Comparison of ENCODE assay signal across 10 cellular contexts in the genomic region with DNA sequence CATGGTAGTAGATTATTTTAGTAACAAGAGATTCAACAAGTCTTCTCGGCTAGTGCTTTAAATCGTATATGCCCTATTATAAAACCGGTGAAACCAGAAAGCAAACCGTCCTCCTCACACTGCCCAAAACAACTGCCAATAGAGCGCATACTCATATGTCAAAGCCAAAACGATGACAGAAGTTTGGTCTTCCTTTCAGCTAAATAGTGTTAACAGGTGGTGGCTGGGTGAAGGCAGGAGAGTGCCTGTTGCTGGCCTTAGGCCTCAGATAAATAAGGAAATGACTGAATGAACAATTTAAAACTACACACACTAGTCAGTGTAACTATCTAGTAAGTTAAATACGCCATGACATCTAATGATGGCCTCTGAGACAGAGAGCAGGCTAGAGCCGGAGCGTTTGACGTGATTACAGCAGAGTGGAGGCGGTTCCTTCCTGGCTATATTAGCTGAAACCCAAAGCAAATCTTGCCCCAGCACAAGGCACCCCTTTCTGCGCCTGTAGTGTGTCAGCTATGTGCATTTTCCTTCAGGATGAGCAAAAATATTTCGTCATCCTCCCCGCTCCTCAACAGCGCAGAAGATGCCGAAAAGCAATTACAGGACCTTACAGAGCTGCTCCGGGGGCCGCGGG. TPM values are rescaled to one million over a fixed set of nuclear protein-coding genes. Genes with fewer than 3 reads are reported as not detected.
DNase-seq lines count a peak whose midpoint lies in the region; ATAC-seq and TF ChIP-seq lines count a peak whose summit lies in the region.
"Had no signal": no experiment of that assay in that cellular context is flagged by ENCODE, and none has a peak within 500 bp of the region (broad histone marks: within the 10 kb centered on the region; RNA-seq: fewer than 3 reads in every experiment).

No MANE protein-coding gene starts in this region.

- no peak overlapping the region for H3K18ac ChIP-seq in mesendoderm (ENCODE audit: low read length)

- H3F3A ChIP-seq in SK-N-SH (replicated peaks; ENCODE audit: insufficient read depth), result no peaks in the 10 kb centered on the region

- H3K27ac ChIP-seq in HEK293 (ENCODE audit: extremely low read depth, low read depth, low read length) (peak overlapping the region; percentile 89), SK-N-SH (ENCODE audit: low read depth in 2 of 2, low read length in 1 of 2) (no peak overlapping the region), hepatocyte (no peak overlapping the region), gastrocnemius medialis (peak overlapping the region; percentile 49 to 70 (median 62)), mesendoderm (ENCODE audit: low read depth, low read length) (no peak overlapping the region)

- H3K4me1 ChIP-seq in HEK293 (ENCODE audit: control insufficient read depth, insufficient read depth, low read length) (peaks cover 3% of the 10 kb centered on the region; the same call in 1 of the 2 replicates), SK-N-SH (ENCODE audit: control insufficient read depth in 1 of 2, insufficient read depth in 2 of 2, low read depth in 1 of 2, low read length in 1 of 2) (peaks cover 0 to 9% of the 10 kb centered on the region in 2 experiments; a peak in 2 of 4 replicates), hepatocyte (ENCODE audit: insufficient read depth) (no peaks in the 10 kb centered on the region), gastrocnemius medialis (peaks cover 6 to 7% of the 10 kb centered on the region in 2 donors), mesendoderm (ENCODE audit: control insufficient read depth, low read depth, low read length) (no peaks in the 10 kb centered on the region)

- intact Hi-C loops in gastrocnemius medialis (cut with DNase I; ENCODE audit: low total_unique reads), result loop anchor here (1.0 kb wide), 1 partner anchor 61 kb away; no protein-coding TSS in a partner anchor

- no peak overlapping the region for H2BK120ac ChIP-seq in mesendoderm (ENCODE audit: low read depth, low read length)

- H4K8ac ChIP-seq in mesendoderm (ENCODE audit: low read depth, low read length), result no peak overlapping the region

- no peak overlapping the region for H2BK15ac ChIP-seq in mesendoderm (replicated peaks; ENCODE audit: low read depth)

- DNase-seq in SK-N-SH, result peak; percentile 25
- DNase-seq in hepatocyte (ENCODE audit: low spot score), result peak; percentile 5
- DNase-seq in gastrocnemius medialis, result no peak
- no peak for DNase-seq in stimulated activated CD4-positive, alpha-beta T cell treated with anti-CD3 and anti-CD28 coated beads, Interleukin-4, amount 100 ng/mL, for 24 hours
- DNase-seq in RKO (ENCODE audit: low spot score), result no peak
- no peak for DNase-seq in amniotic stem cell (lab: John Stamatoyannopoulos, UW)
- DNase-seq in mesendoderm, result no peak
- DNase-seq: effector memory CD4-positive, alpha-beta T cell; OCI-M1 had no signal

- H3K4me2 ChIP-seq in SK-N-SH, result peak overlapping the region; percentile 82
- H3K4me2 ChIP-seq in hepatocyte, result peak overlapping the region; percentile 86
- no peak overlapping the region for H3K4me2 ChIP-seq in mesendoderm (ENCODE audit: low read length)

- no peak overlapping the region for H4K5ac ChIP-seq in mesendoderm (ENCODE audit: low read length)

- no peak overlapping the region for H2BK5ac ChIP-seq in mesendoderm (ENCODE audit: low read length)

- POLR2A ChIA-PET in HEK293 (lab: Yijun Ruan, JAX), result interaction anchor here (0.6 to 1.8 kb wide), 5 partner anchors 15 to 1068 kb away, joined by 3 to 12 read pairs (median 3); no protein-coding TSS in a partner anchor
- POLR2A ChIA-PET in SK-N-SH (lab: Yijun Ruan, JAX), result interaction anchor here (1.0 kb wide), 1 partner anchor 97 kb away, joined by 4 read pairs; a partner anchor contains a TSS

- H3K56ac ChIP-seq in mesendoderm (ENCODE audit: low read length), result no peak overlapping the region

- TF ChIP-seq EP300 in SK-N-SH (IDR thresholded peaks at IDR 0.05; ENCODE audit: borderline replicate concordance in 1 of 2, low read depth in 1 of 2, low read length in 1 of 2), result no peak

- in situ Hi-C loops in gastrocnemius medialis (cut with MboI; ENCODE audit: low sequenced_read_pairs in 4 of 4), result no loop called here

- no peak overlapping the region for H3K4ac ChIP-seq in mesendoderm (ENCODE audit: low read depth, low read length)

- H3K9me3 ChIP-seq in HEK293 (ENCODE audit: control insufficient read depth, insufficient read depth, low read depth, low read length), result no peaks in the 10 kb centered on the region
- peaks cover 20% of the 10 kb centered on the region for H3K9me3 ChIP-seq in SK-N-SH
- H3K9me3 ChIP-seq in hepatocyte (ENCODE audit: low read depth), result peaks cover 11% of the 10 kb centered on the region
- no peaks in the 10 kb centered on the region for H3K9me3 ChIP-seq in gastrocnemius medialis

- H3K79me1 ChIP-seq in mesendoderm (ENCODE audit: low read length), result no peaks in the 10 kb centered on the region

- no peak overlapping the region for H3K23ac ChIP-seq in mesendoderm (ENCODE audit: low read length)

- TF ChIP-seq POLR2A in gastrocnemius medialis (IDR thresholded peaks at IDR 0.05), result no peak

- peaks cover 22% of the 10 kb centered on the region; the same call in 1 of the 2 replicates for H3K27me3 ChIP-seq in SK-N-SH (ENCODE audit: insufficient read depth)
- H3K27me3 ChIP-seq in hepatocyte, result peaks cover 51% of the 10 kb centered on the region
- H3K27me3 ChIP-seq in gastrocnemius medialis, result no peaks in the 10 kb centered on the region
- peaks cover 27% of the 10 kb centered on the region for H3K27me3 ChIP-seq in mesendoderm (ENCODE audit: insufficient read depth, low read length, poor library complexity)

- no peak overlapping the region for H3K9ac ChIP-seq in SK-N-SH
- H3K9ac ChIP-seq in mesendoderm (ENCODE audit: low read length), result no peak overlapping the region

- H3K79me2 ChIP-seq in SK-N-SH (ENCODE audit: insufficient read depth) (no peaks in the 10 kb centered on the region), hepatocyte (no peaks in the 10 kb centered on the region), mesendoderm (ENCODE audit: control insufficient read depth, insufficient read depth, low read length) (no peaks in the 10 kb centered on the region)

- TF ChIP-seq CTCF in HEK293 (tag by site-specific recombination; IDR thresholded peaks at IDR 0.05) (no peak), SK-N-SH (IDR thresholded peaks at IDR 0.05) (no peak), hepatocyte (IDR thresholded peaks at IDR 0.05; ENCODE audit: poor library complexity) (no peak), gastrocnemius medialis (IDR thresholded peaks at IDR 0.05 in 4 of 5, conservative IDR thresholded peaks at IDR 0.05 in 1 of 5) (no peak)

- H3K9me2 ChIP-seq in SK-N-SH (no peaks in the 10 kb centered on the region), hepatocyte (replicated peaks; ENCODE audit: insufficient read depth) (no peaks in the 10 kb centered on the region)

- H3K36me3 ChIP-seq in HEK293 (ENCODE audit: control insufficient read depth in 2 of 2, insufficient read depth in 1 of 2, low read length in 2 of 2) (peaks cover 5 to 16% of the 10 kb centered on the region in 2 experiments; a peak in 2 of 3 replicates), SK-N-SH (replicated peaks in 1 of 2; ENCODE audit: control insufficient read depth in 1 of 2, insufficient read depth in 2 of 2, low read length in 1 of 2) (peaks cover 0 to 6% of the 10 kb centered on the region in 2 experiments), hepatocyte (replicated peaks; ENCODE audit: insufficient read depth, low read depth) (no peaks in the 10 kb centered on the region), gastrocnemius medialis (no peaks in the 10 kb centered on the region), mesendoderm (ENCODE audit: control insufficient read depth, insufficient read depth, low read length) (no peaks in the 10 kb centered on the region)

- no peak for TF ChIP-seq RAD21 in SK-N-SH (IDR thresholded peaks at IDR 0.05; ENCODE audit: low read length)

- H4K20me1 ChIP-seq in SK-N-SH (ENCODE audit: insufficient read depth) (no peaks in the 10 kb centered on the region), hepatocyte (ENCODE audit: insufficient read depth, poor library complexity, severe bottlenecking) (peaks cover 3% of the 10 kb centered on the region)

- H3K4me3 ChIP-seq in HEK293 (ENCODE audit: low read depth, low read length) (peak overlapping the region; percentile 64), SK-N-SH (ENCODE audit: low read depth in 2 of 2, low read length in 1 of 2) (peak overlapping the region; percentile 48 to 65; a peak in 3 of 4 replicates), hepatocyte (peak overlapping the region; percentile 55), gastrocnemius medialis (peak overlapping the region; percentile 44 to 62 (median 52)), mesendoderm (ENCODE audit: low read length) (no peak overlapping the region)

- no peak overlapping the region for H2AFZ ChIP-seq in SK-N-SH (ENCODE audit: low read depth)
- peak overlapping the region; percentile 52 for H2AFZ ChIP-seq in hepatocyte

- peak; percentile 37 to 46 for ATAC-seq in gastrocnemius medialis

- WGBS in SK-N-SH (ENCODE audit: low lambda C conversion rate), result 66% methylated on average over 19 of the region's 19 CpGs
- WGBS in hepatocyte (ENCODE audit: low lambda C conversion rate, missing lambda C conversion rate), result 52% methylated on average over 19 of the region's 19 CpGs
- WGBS in mesendoderm (ENCODE audit: extremely low coverage, insufficient coverage, low lambda C conversion rate), result no CpG with 5 or more reads among the region's 19 CpGs

- H2AK5ac ChIP-seq in mesendoderm (ENCODE audit: low read length), result no peak overlapping the region

- CTCF ChIA-PET in HEK293 (lab: Yijun Ruan, JAX) (interaction anchor here (0.7 to 2.8 kb wide), 6 partner anchors 29 to 1372 kb away, joined by 3 to 13 read pairs (median 5); no protein-coding TSS in a partner anchor), SK-N-SH (lab: Yijun Ruan, JAX) (interaction anchor here (0.6 to 3.2 kb wide), 13 partner anchors 9 to 1255 kb away, joined by 3 to 19 read pairs (median 3); no protein-coding TSS in a partner anchor)

TF ChIP-seq in HEK293, 187 proteins besides CTCF, POLR2A, EP300 and RAD21 (continues in another document):
- TF ChIP-seq ZBTB8A (tag by site-specific recombination; IDR thresholded peaks at IDR 0.05) (peak; percentile 47), ZNF394 (tag by site-specific recombination; IDR thresholded peaks at IDR 0.05; ENCODE audit: borderline replicate concordance) (peak; percentile 38; the same call in 1 of the 2 replicates), ZNF350 (tag by site-specific recombination; IDR thresholded peaks at IDR 0.05) (no peak)

TF ChIP-seq in SK-N-SH, 30 proteins besides CTCF, POLR2A, EP300 and RAD21 (continues in another document):
- no peak for TF ChIP-seq RXRA (IDR thresholded peaks at IDR 0.05; ENCODE audit: borderline replicate concordance, low read depth)
- no peak for TF ChIP-seq CHD2 (IDR thresholded peaks at IDR 0.05; ENCODE audit: low read length, partially characterized antibody)
- no peak for TF ChIP-seq NRF1 (IDR thresholded peaks at IDR 0.05; ENCODE audit: low read depth, low read length)

RNA-seq across cellular contexts. Expression of a gene that starts 1.6 kb away (rescaled TPM):
- polyA plus RNA-seq in SK-N-SH (2012; rRNA removed) (2.0 and 2.4 TPM in 2 replicates), hepatocyte (0.69 and 1.6 TPM in 2 replicates)
- 2.0 and 2.1 TPM in 2 replicates for polyA plus RNA-seq in SK-N-SH (2012; cell fraction: cytosol; rRNA removed)
- 5.3 and 6.6 TPM in 2 replicates for polyA plus RNA-seq in SK-N-SH (2012; cell fraction: nucleus; rRNA removed)
- total RNA-seq in hepatocyte (1.4 and 1.9 TPM in 2 replicates), gastrocnemius medialis (1 to 10 TPM; 5.0 to 8.8 (median 7.6) TPM)
- 0.04 TPM for polyA plus RNA-seq in mesendoderm (2013, experiment 1 of 2)
- polyA plus RNA-seq in mesendoderm (2013, experiment 2 of 2), result 0.07 TPM

Comparison
In these comparisons a context has a peak if more than half of its experiments do, and no peak if none do; other contexts are left out.
1. H3K27ac ChIP-seq: peak in HEK293 (single experiment) and gastrocnemius medialis (4 of 4); none in SK-N-SH (0 of 2), hepatocyte (single experiment) and mesendoderm (single experiment).
2. DNase-seq: peak in SK-N-SH (single experiment) and hepatocyte (single experiment); none in gastrocnemius medialis (0 of 2), stimulated activated CD4-positive, alpha-beta T cell treated with anti-CD3 and anti-CD28 coated beads, Interleukin-4, amount 100 ng/mL, for 24 hours (single experiment), RKO (single experiment), amniotic stem cell (single experiment) and mesendoderm (single experiment).